In the genomic region with DNA sequence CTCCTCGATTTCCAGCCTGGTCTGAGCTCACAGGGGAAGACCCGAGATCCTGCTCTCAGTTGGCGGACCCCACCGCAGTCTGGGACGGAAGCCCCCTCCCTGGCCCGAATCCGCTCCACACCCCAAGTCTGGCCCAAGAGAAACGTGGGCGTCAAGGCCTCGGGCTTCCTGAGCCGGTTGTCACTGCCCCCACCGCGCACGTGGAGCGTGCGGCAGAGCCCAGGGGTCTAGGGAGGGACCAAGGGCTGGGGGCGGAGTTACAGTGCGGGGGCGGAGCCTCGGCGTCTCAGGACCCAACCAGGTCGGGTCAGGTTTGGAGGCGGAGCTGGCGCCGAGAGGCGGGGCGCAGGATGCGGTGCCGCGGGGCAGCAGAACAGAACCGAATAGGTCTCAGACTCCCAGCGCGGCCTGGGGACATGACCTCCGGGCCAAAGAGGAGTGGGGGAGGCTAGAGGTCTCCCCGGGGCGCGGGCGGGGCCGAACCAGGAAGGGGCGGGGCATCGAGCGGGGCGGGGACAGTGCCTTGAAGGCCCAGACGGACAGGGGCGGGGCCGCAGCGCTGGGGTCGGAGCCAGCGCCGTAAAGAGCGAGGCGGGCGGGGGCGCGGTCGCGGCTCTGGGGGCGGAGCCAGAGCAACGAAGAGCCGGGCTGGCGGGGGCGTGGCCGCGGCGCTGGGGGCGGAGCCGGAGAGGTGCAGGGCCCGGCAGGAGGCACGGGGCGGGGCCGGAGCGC, we compare ENCODE assay signal across 8 cellular contexts.
DNase-seq lines count a peak whose midpoint lies in the region; ATAC-seq, FAIRE-seq and TF ChIP-seq lines count a peak whose summit lies in the region.

No MANE protein-coding gene starts in this region.

- TF ChIP-seq CTCF in OCI-LY1 (IDR thresholded peaks at IDR 0.05; ENCODE audit: low read length) = no peak

- peak overlapping the region; percentile 58 for H3K4me2 ChIP-seq in OCI-LY1 (ENCODE audit: low read length)

- ATAC-seq in GM21360 (IDR thresholded peaks at IDR 0.05; ENCODE audit: unreplicated experiment) = peak; percentile 59

- H3K4me1 ChIP-seq in OCI-LY1 (ENCODE audit: insufficient read depth, low read length, severe bottlenecking) = no peaks in the 10 kb centered on the region
- H3K4me1 ChIP-seq in mucosa of rectum (ENCODE audit: control insufficient read depth in 2 of 2, insufficient read depth in 2 of 2, low read length in 2 of 2) = peaks cover 27 to 35% of the 10 kb centered on the region in 2 donors

- H3K27ac ChIP-seq in OCI-LY1 (ENCODE audit: low read depth, low read length, poor library complexity, severe bottlenecking) = no peak overlapping the region
- peak overlapping the region; percentile 76 to 87 for H3K27ac ChIP-seq in mucosa of rectum (ENCODE audit: low read depth in 2 of 2, low read length in 2 of 2)

- H3K9me2 ChIP-seq in OCI-LY1 (ENCODE audit: low read depth, low read length) = no peaks in the 10 kb centered on the region

- H3K4me3 ChIP-seq in OCI-LY1 (ENCODE audit: low read depth, low read length, poor library complexity, severe bottlenecking) (peak overlapping the region; percentile 67), mucosa of rectum (ENCODE audit: low read length in 2 of 2) (peak overlapping the region; percentile 65 to 72)

- H2AFZ ChIP-seq in OCI-LY1 (ENCODE audit: low read length) = 0 out of 2 replicates have a peak overlapping the region, but pooled peaks have one; percentile 3

- H3F3A ChIP-seq in OCI-LY1 (ENCODE audit: insufficient read depth, low read length) = no peaks in the 10 kb centered on the region

- H3K27me3 ChIP-seq in OCI-LY1 (ENCODE audit: insufficient read depth, low read length) (peaks cover 16% of the 10 kb centered on the region; the same call in 1 of the 2 replicates), mucosa of rectum (ENCODE audit: control insufficient read depth in 2 of 2, insufficient read depth in 2 of 2, low read length in 2 of 2) (no peaks in the 10 kb centered on the region)

- no peaks in the 10 kb centered on the region for H3K79me2 ChIP-seq in OCI-LY1 (ENCODE audit: insufficient read depth, low read length)

- H3K36me3 ChIP-seq in OCI-LY1 (ENCODE audit: insufficient read depth, low read length) = no peaks in the 10 kb centered on the region
- H3K36me3 ChIP-seq in mucosa of rectum (ENCODE audit: control insufficient read depth in 2 of 2, insufficient read depth in 2 of 2, low read length in 2 of 2) = no peaks in the 10 kb centered on the region

- FAIRE-seq in HTR-8/SVneo (lab: Jason Lieb, UNC) = peak; percentile 96

- H3K9ac ChIP-seq in OCI-LY1 (ENCODE audit: low read length) = 0 out of 2 replicates have a peak overlapping the region, but pooled peaks have one; percentile 28
- H3K9ac ChIP-seq in mucosa of rectum (ENCODE audit: low read depth in 1 of 2, low read length in 2 of 2) = peak overlapping the region; percentile 32 to 79

- TF ChIP-seq POLR2A in erythroblast (IDR thresholded peaks at IDR 0.05; ENCODE audit: low read length) = no peak

- peak; percentile 97 for DNase-seq in COLO668 (lab: John Stamatoyannopoulos, UW; ENCODE audit: unreplicated experiment)
- DNase-seq in HTR-8/SVneo (ENCODE audit: insufficient read length, low spot score) = peak; percentile 98
- peak; percentile 100 for DNase-seq in activated T-cell treated with anti-CD3 and anti-CD28 coated beads, Interleukin-2, amount 50 U/mL, for 1 hour
- peak; percentile 97 to 100 for DNase-seq in erythroblast (lab: John Stamatoyannopoulos, UW)
- peak; percentile 99 for DNase-seq in stimulated activated CD8-positive, alpha-beta memory T cell treated with anti-CD3 and anti-CD28 coated beads, Interleukin-4, amount 100 ng/mL, for 24 hours (ENCODE audit: low read depth)

- H4K20me1 ChIP-seq in OCI-LY1 (ENCODE audit: insufficient read depth, low read length) = no peaks in the 10 kb centered on the region

- H3K9me3 ChIP-seq in OCI-LY1 (ENCODE audit: low read length) = no peaks in the 10 kb centered on the region
- no peaks in the 10 kb centered on the region for H3K9me3 ChIP-seq in mucosa of rectum (ENCODE audit: control insufficient read depth in 2 of 2, low read length in 2 of 2)
